Comparison of ENCODE assay signal across 25 cellular contexts in genomic region chr2:187996630-187997029, GRCh38.
"Had no signal": no experiment of that assay in that cellular context is flagged by ENCODE, and none has a peak within 500 bp of the region (broad histone marks: within the 10 kb centered on the region; RNA-seq: fewer than 3 reads in every experiment).

No MANE protein-coding gene starts in this region.

- H3K27me3 ChIP-seq: esophagus squamous epithelium, gastrocnemius medialis, heart right ventricle, left lung had no signal

- DNase-seq: dermis blood vessel endothelial cell; dorsolateral prefrontal cortex; effector CD4-positive, alpha-beta T cell; effector memory CD4-positive, alpha-beta T cell; esophagus squamous epithelium; foreskin fibroblast; foreskin melanocyte; gastrocnemius medialis; glutamatergic neuron; head of caudate nucleus; heart right ventricle; hippocampal formation; left cardiac atrium; left lung; left ventricle myocardium superior; lower lobe of right lung; mesenchymal stem cell; mucosa of descending colon; naive B cell had no signal

- H3K9me3 ChIP-seq: esophagus squamous epithelium, gastrocnemius medialis, heart right ventricle, left lung, lower lobe of right lung, mucosa of descending colon had no signal

- H3K27ac Mint-ChIP-seq: mesothelial cell of epicardium, naive B cell had no signal

- H3K9me3 Mint-ChIP-seq: mesothelial cell of epicardium had no signal

- ATAC-seq: gastrocnemius medialis, heart right ventricle, left cardiac atrium, left lung, left ventricle myocardium superior, lower lobe of right lung, mucosa of descending colon had no signal

- H3K36me3 Mint-ChIP-seq: mesothelial cell of epicardium, naive B cell had no signal

- H3K4me1 ChIP-seq: esophagus squamous epithelium, gastrocnemius medialis, left lung, lower lobe of right lung had no signal

- H3K36me3 ChIP-seq: esophagus squamous epithelium, gastrocnemius medialis, heart right ventricle, left lung, lower lobe of right lung had no signal

- H3K27ac ChIP-seq: coronary artery, dorsolateral prefrontal cortex, esophagus squamous epithelium, gastrocnemius medialis, heart right ventricle, left lung, lower lobe of right lung had no signal

- H3K27me3 Mint-ChIP-seq: naive B cell had no signal

- H3K4me3 ChIP-seq: coronary artery, dorsolateral prefrontal cortex, esophagus squamous epithelium, gastrocnemius medialis, heart right ventricle, left lung, lower lobe of right lung, mucosa of descending colon had no signal

- H3K4me3 Mint-ChIP-seq: mesothelial cell of epicardium, naive B cell had no signal

- FAIRE-seq: colon, endothelial cell of umbilical vein, islet of Langerhans, keratinocyte had no signal
